In the genomic region with DNA sequence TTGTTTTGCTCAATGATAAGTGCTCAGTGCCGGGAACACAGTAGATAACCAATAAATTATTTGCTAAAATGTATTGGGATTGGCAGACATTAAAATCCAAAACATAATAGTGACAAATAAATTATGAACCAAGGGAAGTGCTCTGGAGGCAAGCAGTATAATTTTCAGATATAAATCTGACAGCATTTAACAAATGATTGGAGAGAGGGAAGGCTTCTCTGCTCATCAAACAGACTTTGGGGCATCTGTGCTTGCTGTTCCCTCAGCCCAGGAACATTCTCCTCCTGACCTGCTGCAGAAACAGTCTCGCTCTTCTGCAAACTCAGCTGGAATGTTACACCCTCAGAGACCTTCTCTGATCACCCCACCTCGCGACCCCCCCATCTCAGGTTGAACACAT, we compare ENCODE assay signal across 11 cellular contexts. TPM values are rescaled to one million over a fixed set of nuclear protein-coding genes. Genes with fewer than 3 reads are reported as not detected.
DNase-seq lines count a peak whose midpoint lies in the region; ATAC-seq and TF ChIP-seq lines count a peak whose summit lies in the region.
"Had no signal": no experiment of that assay in that cellular context is flagged by ENCODE, and none has a peak within 500 bp of the region (broad histone marks: within the 10 kb centered on the region; RNA-seq: fewer than 3 reads in every experiment).

No MANE protein-coding gene starts in this region.

- no peaks in the 10 kb centered on the region for H3K27me3 ChIP-seq in adipocyte (replicated peaks; ENCODE audit: control insufficient read depth, insufficient read depth, low read length)
- no peaks in the 10 kb centered on the region for H3K27me3 ChIP-seq in right lobe of liver
- no peaks in the 10 kb centered on the region for H3K27me3 ChIP-seq in foreskin keratinocyte

- H3K9me3 Mint-ChIP-seq in stimulated activated naive CD8-positive, alpha-beta T cell treated with anti-CD3 and anti-CD28 coated beads, Interleukin-15, Interleukin-2, amounts not matched to agents 100 ng/mL and 50 ng/mL, for 24 hours, result no peaks in the 10 kb centered on the region

- no peak for ATAC-seq in stimulated activated naive CD8-positive, alpha-beta T cell treated with anti-CD3 and anti-CD28 coated beads, Interleukin-15, Interleukin-2, amounts not matched to agents 100 U/mL and 50 U/mL, for 24 hours
- ATAC-seq in right lobe of liver (no peak), GM18505 (IDR thresholded peaks at IDR 0.05; ENCODE audit: unreplicated experiment) (no peak), foreskin keratinocyte (no peak)

- peak overlapping the region; percentile 2 for H3K27ac Mint-ChIP-seq in stimulated activated naive CD8-positive, alpha-beta T cell treated with anti-CD3 and anti-CD28 coated beads, Interleukin-15, Interleukin-2, amounts not matched to agents 100 ng/mL and 50 ng/mL, for 24 hours

- peaks cover 64% of the 10 kb centered on the region for H3K4me1 Mint-ChIP-seq in stimulated activated naive CD8-positive, alpha-beta T cell treated with anti-CD3 and anti-CD28 coated beads, Interleukin-15, Interleukin-2, amounts not matched to agents 100 ng/mL and 50 ng/mL, for 24 hours (ENCODE audit: low read depth)

- peaks cover 22% of the 10 kb centered on the region for H3K36me3 ChIP-seq in adipocyte (ENCODE audit: control insufficient read depth, insufficient read depth, low read length, severe bottlenecking)
- peaks cover 0 to 13% (median 3%) of the 10 kb centered on the region in 4 donors for H3K36me3 ChIP-seq in right lobe of liver

- WGBS in right lobe of liver (ENCODE audit: insufficient coverage, low coverage, low lambda C conversion rate, missing lambda C conversion rate), result 18% methylated on average over 4 of the region's 4 CpGs

- H3K27ac ChIP-seq in right lobe of liver, result peak overlapping the region in 2 of 3 donors; percentile 9 to 87
- no peak overlapping the region for H3K27ac ChIP-seq in foreskin keratinocyte

- TF ChIP-seq CTCF in right lobe of liver (IDR thresholded peaks at IDR 0.05) (no peak), foreskin keratinocyte (conservative IDR thresholded peaks at IDR 0.05) (no peak)

- H3K9ac ChIP-seq in adipocyte (ENCODE audit: low read length), result peak overlapping the region; percentile 43

- TF ChIP-seq POLR2A in right lobe of liver (IDR thresholded peaks at IDR 0.05) (no peak), GM18505 (IDR thresholded peaks at IDR 0.05; ENCODE audit: borderline replicate concordance, extremely low read depth, insufficient read depth, insufficient read length) (no peak)

- no peak for DNase-seq in stimulated activated naive CD8-positive, alpha-beta T cell treated with anti-CD3 and anti-CD28 coated beads, Interleukin-15, Interleukin-2, amounts not matched to agents 100 U/mL and 50 U/mL, for 24 hours
- DNase-seq in adipocyte (ENCODE audit: low read depth) (no peak), right lobe of liver (no peak), cerebellum (ENCODE audit: low spot score) (no peak), foreskin keratinocyte (no peak)
- no peak for DNase-seq in stimulated activated CD4-positive, alpha-beta T cell treated with anti-CD3 and anti-CD28 coated beads, Interleukin-2, amount 100 ng/mL, for 24 hours
- DNase-seq: activated CD4-positive, CD25-positive, alpha-beta regulatory T cell treated with anti-CD3 and anti-CD28 coated beads, Interleukin-2, amount 50 U/mL, for 72 hours; NCI-H524 treated with DMSO at 0.1 percent for 48 hours; stimulated activated naive CD4-positive, alpha-beta T cell had no signal

- peak overlapping the region; percentile 96 for H3K4me3 ChIP-seq in adipocyte (ENCODE audit: low read length)
- H3K4me3 ChIP-seq in right lobe of liver, result peak overlapping the region in 2 of 3 donors; percentile 69 to 76

- no peaks in the 10 kb centered on the region for H3K27me3 Mint-ChIP-seq in stimulated activated naive CD8-positive, alpha-beta T cell treated with anti-CD3 and anti-CD28 coated beads, Interleukin-15, Interleukin-2, amounts not matched to agents 100 ng/mL and 50 ng/mL, for 24 hours

- H3K9me3 ChIP-seq in adipocyte (ENCODE audit: control insufficient read depth, low read length) (no peaks in the 10 kb centered on the region), right lobe of liver (no peaks in the 10 kb centered on the region)

- peak overlapping the region; percentile 96 for H3K4me3 Mint-ChIP-seq in stimulated activated naive CD8-positive, alpha-beta T cell treated with anti-CD3 and anti-CD28 coated beads, Interleukin-15, Interleukin-2, amounts not matched to agents 100 ng/mL and 50 ng/mL, for 24 hours

- H3K4me1 ChIP-seq in adipocyte (ENCODE audit: control insufficient read depth, insufficient read depth, low read length), result peaks cover 59% of the 10 kb centered on the region
- peaks cover 0 to 44% (median 15%) of the 10 kb centered on the region in 4 donors for H3K4me1 ChIP-seq in right lobe of liver
- H3K4me1 ChIP-seq in foreskin keratinocyte, result peaks cover 26% of the 10 kb centered on the region

- H3K36me3 Mint-ChIP-seq in stimulated activated naive CD8-positive, alpha-beta T cell treated with anti-CD3 and anti-CD28 coated beads, Interleukin-15, Interleukin-2, amounts not matched to agents 100 ng/mL and 50 ng/mL, for 24 hours (ENCODE audit: low read depth), result peaks cover 26% of the 10 kb centered on the region

- intact Hi-C loops in right lobe of liver (cut with DNase I), result no loop called here

RNA-seq across cellular contexts. Expression of a gene that starts 2.2 kb away (rescaled TPM):
- total RNA-seq in right lobe of liver (100 to 1,000 TPM in 5 of 6 experiments, 10 to 100 TPM in 1; 99.3 to 133 (median 114) TPM), cerebellum (121 TPM), foreskin keratinocyte (106 and 116 TPM in 2 replicates)
- polyA plus RNA-seq in foreskin keratinocyte, result 36.9 and 41.2 TPM in 2 replicates
